1 cellular context compared by ENCODE assay signal in the genomic region with DNA sequence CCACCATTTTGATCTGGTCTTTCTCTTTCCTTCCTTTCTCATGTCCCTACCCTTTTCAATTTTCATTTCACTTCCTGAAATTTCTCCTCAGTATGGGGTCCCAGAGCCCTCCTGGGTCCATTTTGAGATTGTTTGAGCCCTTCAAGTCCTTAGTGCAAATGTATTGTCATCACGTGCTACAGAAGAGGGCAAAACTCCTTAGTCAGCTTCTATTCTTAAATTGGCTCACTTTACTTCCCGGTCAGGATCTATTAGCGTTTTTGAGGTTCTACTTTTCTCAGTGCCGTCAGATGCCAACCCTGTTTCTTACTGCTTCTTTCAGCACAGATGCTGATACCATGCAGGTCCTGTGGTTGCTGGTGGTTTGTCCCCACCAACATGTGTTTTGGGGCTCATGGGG.
TF ChIP-seq lines count a peak whose summit lies in the region.

No MANE protein-coding gene starts in this region.

TF ChIP-seq in K562, 482 proteins besides CTCF, POLR2A, EP300 and RAD21:
- TF ChIP-seq TAF1 (IDR thresholded peaks at IDR 0.05; ENCODE audit: control insufficient read depth, extremely low read depth, insufficient read depth, low read length, severe bottlenecking) (no peak), C11orf30 (IDR thresholded peaks at IDR 0.05; ENCODE audit: low read depth) (peak; percentile 14; the same call in 1 of the 2 replicates), FOXA1 (IDR thresholded peaks at IDR 0.05; ENCODE audit: borderline replicate concordance) (no peak), ZNF316 (IDR thresholded peaks at IDR 0.05) (peak; percentile 53; the same call in 1 of the 2 replicates)
